Comparison of ENCODE assay signal across 21 cellular contexts in genomic region chr12:28409892-28410291, GRCh38.
DNase-seq lines count a peak whose midpoint lies in the region; TF ChIP-seq lines count a peak whose summit lies in the region.
"Had no signal": no experiment of that assay in that cellular context is flagged by ENCODE, and none has a peak within 500 bp of the region (broad histone marks: within the 10 kb centered on the region; RNA-seq: fewer than 3 reads in every experiment).

No MANE protein-coding gene starts in this region.

- CTCF ChIA-PET in mammary epithelial cell (lab: Charles Lee; ENCODE audit: low non-redundant PET) = no interaction called here

- no peak overlapping the region for H3K27ac ChIP-seq in mammary epithelial cell (ENCODE audit: insufficient read depth, low read depth, low read length)
- no peak overlapping the region for H3K27ac ChIP-seq in breast epithelium
- H3K27ac ChIP-seq in brain microvascular endothelial cell = no peak overlapping the region
- H3K27ac ChIP-seq: 22Rv1, sigmoid colon, SJSA1 had no signal

- no TSS peak for BruUV-seq in mammary epithelial cell (replicated peaks; lab: Mats Ljungman, UMichigan)

- H3K9ac ChIP-seq in mammary epithelial cell (ENCODE audit: insufficient read depth, low read length) = no peak overlapping the region

- H4K20me1 ChIP-seq in mammary epithelial cell (ENCODE audit: insufficient read depth, low read length) = no peaks in the 10 kb centered on the region

- H3K4me3 ChIP-seq in mammary epithelial cell (replicated peaks in 1 of 3; ENCODE audit: insufficient read depth in 1 of 3, low read depth in 2 of 3, low read length in 3 of 3) (no peak overlapping the region), breast epithelium (no peak overlapping the region), brain microvascular endothelial cell (ENCODE audit: low read depth, low read length) (no peak overlapping the region), fibroblast of the aortic adventitia (ENCODE audit: low read depth, low read length) (no peak overlapping the region)
- H3K4me3 ChIP-seq: lung, sigmoid colon, SJSA1 had no signal

- no peak overlapping the region for H2AFZ ChIP-seq in mammary epithelial cell (ENCODE audit: low read depth, low read length)

- H3K27me3 ChIP-seq in mammary epithelial cell (ENCODE audit: insufficient read depth, low read length) (no peaks in the 10 kb centered on the region), breast epithelium (no peaks in the 10 kb centered on the region), brain microvascular endothelial cell (replicated peaks) (no peaks in the 10 kb centered on the region)
- H3K27me3 ChIP-seq: sigmoid colon, SJSA1 had no signal

- intact Hi-C loops in mammary epithelial cell (cut with micrococcal nuclease) (no loop called here), breast epithelium (cut with DNase I; ENCODE audit: low total_unique reads) (no loop called here)

- no peak for TF ChIP-seq POLR2A in breast epithelium (IDR thresholded peaks at IDR 0.05)

- H3K9me3 ChIP-seq in mammary epithelial cell (replicated peaks; ENCODE audit: insufficient read depth, low read length) (no peaks in the 10 kb centered on the region), breast epithelium (no peaks in the 10 kb centered on the region)
- H3K9me3 ChIP-seq: sigmoid colon, SJSA1 had no signal

- TF ChIP-seq CTCF in mammary epithelial cell (conservative IDR thresholded peaks at IDR 0.05 in 1 of 2, IDR thresholded peaks at IDR 0.05 in 1 of 2; ENCODE audit: extremely low read depth in 1 of 2, insufficient read depth in 1 of 2, low read depth in 1 of 2, low read length in 2 of 2) (no peak), breast epithelium (IDR thresholded peaks at IDR 0.05) (no peak), brain microvascular endothelial cell (IDR thresholded peaks at IDR 0.05; ENCODE audit: low read depth, low read length, missing control alignments) (no peak), fibroblast of the aortic adventitia (IDR thresholded peaks at IDR 0.05; ENCODE audit: insufficient read depth, low read length) (no peak), GM20000 (IDR thresholded peaks at IDR 0.05; ENCODE audit: extremely low read depth, missing control alignments) (no peak)

- in situ Hi-C loops in mammary epithelial cell (cut with MboI; ENCODE audit: low sequenced_read_pairs in 2 of 2) = no loop called here
- in situ Hi-C loops in brain microvascular endothelial cell (cut with HindIII; ENCODE audit: low pct_ligation_motif_present, low sequenced_read_pairs) = no loop called here

- 0% methylated on average over 1 of the region's 1 CpG for WGBS in mammary epithelial cell (ENCODE audit: low coverage, missing lambda C conversion rate)

- peak overlapping the region; percentile 21 for H3K4me2 ChIP-seq in mammary epithelial cell (ENCODE audit: insufficient read depth, low read depth, low read length)

- H3K79me2 ChIP-seq in mammary epithelial cell (ENCODE audit: insufficient read depth, low read length) = no peaks in the 10 kb centered on the region

- H3K4me1 ChIP-seq in mammary epithelial cell (ENCODE audit: insufficient read depth, low read length) (no peaks in the 10 kb centered on the region), breast epithelium (no peaks in the 10 kb centered on the region)
- H3K4me1 ChIP-seq: sigmoid colon, SJSA1 had no signal

- dilution Hi-C loops in mammary epithelial cell (cut with HindIII; ENCODE audit: low sequenced_read_pairs) = no loop called here

- H3K36me3 ChIP-seq in mammary epithelial cell (ENCODE audit: insufficient read depth, low read length) (peaks cover 3% of the 10 kb centered on the region), breast epithelium (no peaks in the 10 kb centered on the region), brain microvascular endothelial cell (replicated peaks) (no peaks in the 10 kb centered on the region)
- H3K36me3 ChIP-seq: SJSA1 had no signal

- DNase-seq in mammary epithelial cell = peak; percentile 69
- no peak for DNase-seq in breast epithelium (ENCODE audit: low spot score in 2 of 2)
- peak; percentile 31 for DNase-seq in brain microvascular endothelial cell
- peak; percentile 13 for DNase-seq in fibroblast of the aortic adventitia (ENCODE audit: low read depth)
- no peak for DNase-seq in GM20000 (ENCODE audit: low spot score)
- DNase-seq in NCI-H2196 (lab: John Stamatoyannopoulos, UW; ENCODE audit: unreplicated experiment) = no peak
- DNase-seq in dedifferentiated amniotic fluid mesenchymal stem cell (ENCODE audit: extremely low spot score) = no peak
- DNase-seq in activated naive CD4-positive, alpha-beta T cell treated with anti-CD3 and anti-CD28 coated beads, Interleukin-2, amount 50 U/mL, for 16 hours = no peak
- DNase-seq: activated CD4-positive, alpha-beta T cell treated with anti-CD3 and anti-CD28 coated beads for 36 hours; activated T-cell treated with anti-CD3 and anti-CD28 coated beads, Interleukin-2, amount 50 U/mL, for 4 hours; CD4-positive, alpha-beta T cell; Kasumi-1; NCI-H1694; NCI-H2171; NCI-H69; sigmoid colon; stimulated activated CD8-positive, alpha-beta memory T cell treated with anti-CD3 and anti-CD28 coated beads, Interleukin-4, amount 100 ng/mL, for 48 hours; trophoblast cell had no signal

Comparison
In these comparisons a context has a peak if more than half of its experiments do, and no peak if none do; other contexts are left out.
1. DNase-seq: peak in mammary epithelial cell (single experiment), brain microvascular endothelial cell (single experiment) and fibroblast of the aortic adventitia (single experiment); none in breast epithelium (0 of 2), GM20000 (single experiment), NCI-H2196 (single experiment), dedifferentiated amniotic fluid mesenchymal stem cell (single experiment) and activated naive CD4-positive, alpha-beta T cell treated with anti-CD3 and anti-CD28 coated beads, Interleukin-2, amount 50 U/mL, for 16 hours (single experiment).